9 cellular contexts compared by ENCODE assay signal in the genomic region with DNA sequence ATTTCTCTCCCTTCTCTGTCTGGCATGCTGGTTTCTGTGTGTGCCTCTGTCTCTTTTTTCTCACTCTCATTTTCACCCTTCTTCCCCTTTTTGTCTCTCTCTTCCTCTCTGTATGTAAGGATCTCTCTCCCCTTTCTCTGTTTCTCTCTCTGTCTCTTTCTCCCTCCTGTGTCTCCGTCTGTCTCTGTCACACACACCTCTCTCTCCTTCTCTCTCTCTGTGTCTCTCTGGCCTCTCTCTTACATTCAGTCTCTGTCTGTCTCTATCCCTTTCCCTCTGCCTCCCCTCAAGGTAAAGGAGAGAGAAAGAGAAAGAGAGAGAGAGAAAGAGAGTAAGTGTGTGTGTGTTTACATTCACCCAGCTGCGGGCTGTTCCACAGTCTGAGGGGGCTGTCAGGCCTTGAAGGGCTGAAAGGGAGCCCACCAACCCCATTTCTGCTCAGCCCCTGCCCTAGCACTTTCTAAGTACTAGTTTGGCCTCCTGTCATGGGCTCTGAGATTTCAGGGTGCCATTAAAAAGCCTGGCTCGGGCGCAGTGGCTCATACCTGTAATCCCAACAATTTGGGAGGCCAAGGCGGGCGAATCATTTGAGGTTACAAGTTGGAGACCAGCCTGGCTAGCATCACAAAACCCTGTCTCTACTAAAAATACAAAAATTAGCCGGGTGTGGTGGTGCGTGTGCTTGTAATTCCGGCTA. TPM values are rescaled to one million over a fixed set of nuclear protein-coding genes. Genes with fewer than 3 reads are reported as not detected.
DNase-seq lines count a peak whose midpoint lies in the region; ATAC-seq and TF ChIP-seq lines count a peak whose summit lies in the region.
"Had no signal": no experiment of that assay in that cellular context is flagged by ENCODE, and none has a peak within 500 bp of the region (broad histone marks: within the 10 kb centered on the region; RNA-seq: fewer than 3 reads in every experiment).

No MANE protein-coding gene starts in this region.

- CTCF ChIA-PET in activated CD8-positive, alpha-beta T cell treated with anti-CD3 and anti-CD28 coated beads, Interleukin-2, amount 10 ng/mL, durations not matched to agents 7 days and 5 days (lab: Charles Lee): interaction anchor here (0.6 to 1.6 kb wide), 6 partner anchors 9 to 373 kb away, joined by 3 to 9 read pairs (median 3); partner anchors contain the start of gene TSPYL2

- intact Hi-C loops in mucosa of descending colon (cut with DNase I, micrococcal nuclease): no loop called here

- TF ChIP-seq CTCF in GM23338 (conservative IDR thresholded peaks at IDR 0.05; ENCODE audit: low read depth in 2 of 2): no peak
- no peak for TF ChIP-seq CTCF in mucosa of descending colon (IDR thresholded peaks at IDR 0.05)

- H3K27ac ChIP-seq in BLaER1 (peak overlapping the region; percentile 55), GM23338 (ENCODE audit: low read depth) (no peak overlapping the region)

- DNase-seq in GM23338 (ENCODE audit: low spot score) (no peak), mucosa of descending colon (no peak), NCI-H187 treated with DMSO at 0.1 percent for 48 hours (lab: John Stamatoyannopoulos, UW) (no peak), HCEC 1CT (no peak), germinal center (ENCODE audit: low spot score) (no peak)
- no peak for DNase-seq in activated CD8-positive, alpha-beta T cell treated with anti-CD3 and anti-CD28 coated beads, Interleukin-2, amount 10 ng/mL, durations not matched to agents 7 days and 5 days
- DNase-seq: small intestine had no signal

- no peaks in the 10 kb centered on the region for H3K9me2 ChIP-seq in GM23338 (ENCODE audit: insufficient read depth)

- H3K9ac ChIP-seq in BLaER1: peak overlapping the region; percentile 69

- H3K36me3 ChIP-seq in BLaER1: peaks cover 12% of the 10 kb centered on the region; the same call in 1 of the 2 replicates
- H3K36me3 ChIP-seq in GM23338 (ENCODE audit: insufficient read depth): no peaks in the 10 kb centered on the region
- no peaks in the 10 kb centered on the region for H3K36me3 ChIP-seq in mucosa of descending colon (ENCODE audit: low read depth)

- H2AFZ ChIP-seq in GM23338: peak overlapping the region; percentile 28; the same call in 1 of the 2 replicates

- H3K4me3 ChIP-seq in BLaER1: peak overlapping the region; percentile 64
- peak overlapping the region; percentile 53 for H3K4me3 ChIP-seq in GM23338
- no peak overlapping the region for H3K4me3 ChIP-seq in mucosa of descending colon

- POLR2A ChIA-PET in activated CD8-positive, alpha-beta T cell treated with anti-CD3 and anti-CD28 coated beads, Interleukin-2, amount 10 ng/mL, durations not matched to agents 7 days and 5 days (lab: Charles Lee): interaction anchor here (0.9 to 1.7 kb wide), 2 partner anchors 9 to 16 kb away, joined by 3 to 9 read pairs; partner anchors contain the start of gene TSPYL2

- H3K27me3 Mint-ChIP-seq in GM23338 (ENCODE audit: insufficient read depth, low read depth, poor library complexity): peaks cover 9% of the 10 kb centered on the region
- no peaks in the 10 kb centered on the region for H3K27me3 Mint-ChIP-seq in activated CD8-positive, alpha-beta T cell treated with anti-CD3 and anti-CD28 coated beads, Interleukin-2, amount 10 ng/mL, durations not matched to agents 7 days and 5 days (ENCODE audit: low read depth)

- no peak for ATAC-seq in GM23338
- peak; percentile 28 for ATAC-seq in activated CD8-positive, alpha-beta T cell treated with anti-CD3 and anti-CD28 coated beads, Interleukin-2, amount 10 ng/mL, durations not matched to agents 7 days and 5 days
- peak; percentile 6 for ATAC-seq in mucosa of descending colon
- ATAC-seq in GM18861 (IDR thresholded peaks at IDR 0.05; ENCODE audit: unreplicated experiment): no peak

- H3K36me3 Mint-ChIP-seq in GM23338 (ENCODE audit: low read depth): no peaks in the 10 kb centered on the region
- no peaks in the 10 kb centered on the region for H3K36me3 Mint-ChIP-seq in activated CD8-positive, alpha-beta T cell treated with anti-CD3 and anti-CD28 coated beads, Interleukin-2, amount 10 ng/mL, durations not matched to agents 7 days and 5 days (ENCODE audit: low read depth)

- H3K4me1 ChIP-seq in BLaER1 (peaks cover 10% of the 10 kb centered on the region), GM23338 (ENCODE audit: insufficient read depth) (peaks cover 8% of the 10 kb centered on the region; the same call in 1 of the 2 replicates), mucosa of descending colon (ENCODE audit: low read depth) (no peaks in the 10 kb centered on the region)

- H3K9me3 ChIP-seq in BLaER1: no peaks in the 10 kb centered on the region
- no peaks in the 10 kb centered on the region for H3K9me3 ChIP-seq in mucosa of descending colon

- H3K27ac Mint-ChIP-seq in GM23338: no peak overlapping the region
- H3K27ac Mint-ChIP-seq in activated CD8-positive, alpha-beta T cell treated with anti-CD3 and anti-CD28 coated beads, Interleukin-2, amount 10 ng/mL, durations not matched to agents 7 days and 5 days: peak overlapping the region; percentile 69

- H4K20me1 ChIP-seq in BLaER1 (peaks cover 5% of the 10 kb centered on the region; the same call in 1 of the 2 replicates), GM23338 (replicated peaks; ENCODE audit: insufficient read depth) (no peaks in the 10 kb centered on the region)

- peak overlapping the region; percentile 78 for H3K4me3 Mint-ChIP-seq in GM23338
- peak overlapping the region; percentile 84 for H3K4me3 Mint-ChIP-seq in activated CD8-positive, alpha-beta T cell treated with anti-CD3 and anti-CD28 coated beads, Interleukin-2, amount 10 ng/mL, durations not matched to agents 7 days and 5 days

- H3F3A ChIP-seq in GM23338 (replicated peaks; ENCODE audit: low read depth): no peaks in the 10 kb centered on the region; the same call in 1 of the 2 replicates

- H3K4me1 Mint-ChIP-seq in GM23338: peaks cover 15% of the 10 kb centered on the region
- H3K4me1 Mint-ChIP-seq in activated CD8-positive, alpha-beta T cell treated with anti-CD3 and anti-CD28 coated beads, Interleukin-2, amount 10 ng/mL, durations not matched to agents 7 days and 5 days (ENCODE audit: low read depth): peaks cover 12% of the 10 kb centered on the region

- no peaks in the 10 kb centered on the region for H3K9me3 Mint-ChIP-seq in GM23338
- H3K9me3 Mint-ChIP-seq in activated CD8-positive, alpha-beta T cell treated with anti-CD3 and anti-CD28 coated beads, Interleukin-2, amount 10 ng/mL, durations not matched to agents 7 days and 5 days (ENCODE audit: insufficient read depth): no peaks in the 10 kb centered on the region

- H3K27me3 ChIP-seq in BLaER1: peaks cover 11% of the 10 kb centered on the region; the same call in 1 of the 2 replicates
- no peaks in the 10 kb centered on the region for H3K27me3 ChIP-seq in GM23338 (ENCODE audit: insufficient read depth)

- H3K4me2 ChIP-seq in BLaER1: peak overlapping the region; percentile 78
- H3K4me2 ChIP-seq in GM23338: peak overlapping the region; percentile 77

- no peaks in the 10 kb centered on the region for H3K79me2 ChIP-seq in GM23338 (replicated peaks; ENCODE audit: insufficient read depth)

TF ChIP-seq in GM23338, 12 proteins besides CTCF, POLR2A, EP300 and RAD21 (continues in another document):
- TF ChIP-seq POLR2AphosphoS5 (IDR thresholded peaks at IDR 0.05; ENCODE audit: low read depth) (no peak), EZH2phosphoT487 (IDR thresholded peaks at IDR 0.05; ENCODE audit: unreplicated experiment) (no peak), EZH2 (IDR thresholded peaks at IDR 0.05; ENCODE audit: low read depth, unreplicated experiment) (no peak), JUNB (IDR thresholded peaks at IDR 0.05; ENCODE audit: unreplicated experiment) (no peak)
- TF ChIP-seq, protein P1, sequence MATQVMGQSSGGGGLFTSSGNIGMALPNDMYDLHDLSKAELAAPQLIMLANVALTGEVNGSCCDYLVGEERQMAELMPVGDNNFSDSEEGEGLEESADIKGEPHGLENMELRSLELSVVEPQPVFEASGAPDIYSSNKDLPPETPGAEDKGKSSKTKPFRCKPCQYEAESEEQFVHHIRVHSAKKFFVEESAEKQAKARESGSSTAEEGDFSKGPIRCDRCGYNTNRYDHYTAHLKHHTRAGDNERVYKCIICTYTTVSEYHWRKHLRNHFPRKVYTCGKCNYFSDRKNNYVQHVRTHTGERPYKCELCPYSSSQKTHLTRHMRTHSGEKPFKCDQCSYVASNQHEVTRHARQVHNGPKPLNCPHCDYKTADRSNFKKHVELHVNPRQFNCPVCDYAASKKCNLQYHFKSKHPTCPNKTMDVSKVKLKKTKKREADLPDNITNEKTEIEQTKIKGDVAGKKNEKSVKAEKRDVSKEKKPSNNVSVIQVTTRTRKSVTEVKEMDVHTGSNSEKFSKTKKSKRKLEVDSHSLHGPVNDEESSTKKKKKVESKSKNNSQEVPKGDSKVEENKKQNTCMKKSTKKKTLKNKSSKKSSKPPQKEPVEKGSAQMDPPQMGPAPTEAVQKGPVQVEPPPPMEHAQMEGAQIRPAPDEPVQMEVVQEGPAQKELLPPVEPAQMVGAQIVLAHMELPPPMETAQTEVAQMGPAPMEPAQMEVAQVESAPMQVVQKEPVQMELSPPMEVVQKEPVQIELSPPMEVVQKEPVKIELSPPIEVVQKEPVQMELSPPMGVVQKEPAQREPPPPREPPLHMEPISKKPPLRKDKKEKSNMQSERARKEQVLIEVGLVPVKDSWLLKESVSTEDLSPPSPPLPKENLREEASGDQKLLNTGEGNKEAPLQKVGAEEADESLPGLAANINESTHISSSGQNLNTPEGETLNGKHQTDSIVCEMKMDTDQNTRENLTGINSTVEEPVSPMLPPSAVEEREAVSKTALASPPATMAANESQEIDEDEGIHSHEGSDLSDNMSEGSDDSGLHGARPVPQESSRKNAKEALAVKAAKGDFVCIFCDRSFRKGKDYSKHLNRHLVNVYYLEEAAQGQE (IDR thresholded peaks at IDR 0.05; ENCODE audit: unreplicated experiment): no peak

RNA-seq across cellular contexts. Expression of gene TSPYL2, which starts 9.6 kb away (rescaled TPM):
- 9.9 and 13.4 TPM in 2 replicates for total RNA-seq in GM23338 (2014; rRNA removed; shearing (Covaris generic))
- 11.6 and 13.4 TPM in 2 replicates for polyA plus RNA-seq in GM23338 (2016; fragmentation: Nextera tagmentation; extraction: Ambion mirVana)
- 10 to 100 TPM; 18.1 to 20.0 TPM for total RNA-seq in activated CD8-positive, alpha-beta T cell treated with anti-CD3 and anti-CD28 coated beads, Interleukin-2, amount 10 ng/mL, durations not matched to agents 7 days and 5 days
- total RNA-seq in mucosa of descending colon: 10 to 100 TPM in 2 of 3 donors, 1 to 10 TPM in 1; 6.7 to 78.7 (median 10.4) TPM

RNA-seq across cellular contexts. Expression of gene KANTR, which starts 21.4 kb away (rescaled TPM):
- 15.3 and 15.5 TPM in 2 replicates for total RNA-seq in GM23338 (2014; rRNA removed; shearing (Covaris generic))
- polyA plus RNA-seq in GM23338 (2016; fragmentation: Nextera tagmentation; extraction: Ambion mirVana): 5.4 and 6.4 TPM in 2 replicates
- 10 to 100 TPM; 11.5 to 11.6 TPM for total RNA-seq in activated CD8-positive, alpha-beta T cell treated with anti-CD3 and anti-CD28 coated beads, Interleukin-2, amount 10 ng/mL, durations not matched to agents 7 days and 5 days
- total RNA-seq in mucosa of descending colon: 10 to 100 TPM; 10.5 to 18.5 (median 15.7) TPM

RNA-seq across cellular contexts. Expression of gene GPR173, which starts 24.0 kb away (rescaled TPM):
- 7.7 TPM in 2 replicates for total RNA-seq in GM23338 (2014; rRNA removed; shearing (Covaris generic))
- 0.92 and 0.94 TPM in 2 replicates for polyA plus RNA-seq in GM23338 (2016; fragmentation: Nextera tagmentation; extraction: Ambion mirVana)
- total RNA-seq in activated CD8-positive, alpha-beta T cell treated with anti-CD3 and anti-CD28 coated beads, Interleukin-2, amount 10 ng/mL, durations not matched to agents 7 days and 5 days: not detected
- total RNA-seq in mucosa of descending colon: 1 to 10 TPM in 2 of 3 donors, under 1 TPM in 1; 0.38 to 2.2 (median 1.3) TPM

Comparison
In these comparisons a context has a peak if more than half of its experiments do, and no peak if none do; other contexts are left out.
1. ATAC-seq: peak in activated CD8-positive, alpha-beta T cell treated with anti-CD3 and anti-CD28 coated beads, Interleukin-2, amount 10 ng/mL, durations not matched to agents 7 days and 5 days (single experiment) and mucosa of descending colon (single experiment); none in GM23338 (single experiment) and GM18861 (single experiment).